In genomic region chr5:3007577-3007976, GRCh38 we compare ENCODE assay signal across 23 cellular contexts.
DNase-seq lines count a peak whose midpoint lies in the region; ATAC-seq and TF ChIP-seq lines count a peak whose summit lies in the region.
"Had no signal": no experiment of that assay in that cellular context is flagged by ENCODE, and none has a peak within 500 bp of the region (broad histone marks: within the 10 kb centered on the region; RNA-seq: fewer than 3 reads in every experiment).

No MANE protein-coding gene starts in this region.

- no peaks in the 10 kb centered on the region for H3K27me3 ChIP-seq in RWPE2 (ENCODE audit: insufficient read depth, poor library complexity, severe bottlenecking)
- H3K27me3 ChIP-seq: BE2C; BLaER1 treated with 17β-estradiol and CSF1 and Interleukin-3, amounts not matched to agents 10 nM and 100 nM had no signal

- no peaks in the 10 kb centered on the region for H3K36me3 Mint-ChIP-seq in activated T-helper 2 cell treated with anti-CD3 and anti-CD28 coated beads, Interferon-gamma antibody, Interleukin-2, Interleukin-4, amounts not matched to agents 10 μg/mL and 5 μg/mL and 100 μg/mL, durations not matched to agents 14 hours and 24 hours and 36 hours (ENCODE audit: low read depth)
- H3K36me3 Mint-ChIP-seq: CD14-positive monocyte; CD8-positive, alpha-beta memory T cell had no signal

- H3K36me3 ChIP-seq in RWPE2 (ENCODE audit: low read depth), result no peaks in the 10 kb centered on the region
- H3K36me3 ChIP-seq: BE2C; BLaER1 treated with 17β-estradiol and CSF1 and Interleukin-3, amounts not matched to agents 10 nM and 100 nM had no signal

- DNase-seq in RWPE2 (ENCODE audit: low spot score) (peak; percentile 5), coronary artery (ENCODE audit: low spot score) (peak; percentile 4), mesenteric fat pad (ENCODE audit: low spot score) (peak; percentile 51), NOMO-1 treated with DMSO at 0.1 percent for 48 hours (lab: John Stamatoyannopoulos, UW; ENCODE audit: unreplicated experiment) (no peak)
- DNase-seq in activated T-helper 2 cell treated with anti-CD3 and anti-CD28 coated beads, Interferon-gamma antibody, Interleukin-2, Interleukin-4, amounts not matched to agents 10 μg/mL and 5 μg/mL and 100 μg/mL, durations not matched to agents 14 hours and 24 hours and 36 hours (ENCODE audit: low spot score), result no peak
- DNase-seq: 8988T; ACHN; AML-193; BE2C; CD4-positive, alpha-beta T cell; CD8-positive, alpha-beta memory T cell; DMS 273 treated with DMSO at 0.1 percent for 48 hours; DMS79; EL; GDM1; GM23248; H7; HCEC 1CT had no signal

- H3K27ac Mint-ChIP-seq in activated T-helper 2 cell treated with anti-CD3 and anti-CD28 coated beads, Interferon-gamma antibody, Interleukin-2, Interleukin-4, amounts not matched to agents 10 μg/mL and 5 μg/mL and 100 μg/mL, durations not matched to agents 14 hours and 24 hours and 36 hours, result no peak overlapping the region
- H3K27ac Mint-ChIP-seq: CD14-positive monocyte; CD4-positive, alpha-beta T cell; CD8-positive, alpha-beta memory T cell had no signal

- H3K27me3 Mint-ChIP-seq in activated T-helper 2 cell treated with anti-CD3 and anti-CD28 coated beads, Interferon-gamma antibody, Interleukin-2, Interleukin-4, amounts not matched to agents 10 μg/mL and 5 μg/mL and 100 μg/mL, durations not matched to agents 14 hours and 24 hours and 36 hours (ENCODE audit: low read depth), result no peaks in the 10 kb centered on the region
- H3K27me3 Mint-ChIP-seq: CD4-positive, alpha-beta T cell; CD8-positive, alpha-beta memory T cell had no signal

- intact Hi-C loops in activated T-helper 2 cell treated with anti-CD3 and anti-CD28 coated beads, Interferon-gamma antibody, Interleukin-2, Interleukin-4, amounts not matched to agents 10 μg/mL and 5 μg/mL and 100 μg/mL, durations not matched to agents 14 hours and 24 hours and 36 hours (cut with micrococcal nuclease), result no loop called here

- H3K9me3 Mint-ChIP-seq in activated T-helper 2 cell treated with anti-CD3 and anti-CD28 coated beads, Interferon-gamma antibody, Interleukin-2, Interleukin-4, amounts not matched to agents 10 μg/mL and 5 μg/mL and 100 μg/mL, durations not matched to agents 14 hours and 24 hours and 36 hours, result peaks cover 22% of the 10 kb centered on the region

- H3K4me1 ChIP-seq in RWPE2 (ENCODE audit: insufficient read depth, poor library complexity, severe bottlenecking), result peaks cover 4% of the 10 kb centered on the region
- H3K4me1 ChIP-seq: A549, BE2C had no signal

- peaks cover 8% of the 10 kb centered on the region for H3K9me3 ChIP-seq in RWPE2 (ENCODE audit: severe bottlenecking)
- H3K9me3 ChIP-seq: A549, BE2C had no signal

- H3K4me1 Mint-ChIP-seq in activated T-helper 2 cell treated with anti-CD3 and anti-CD28 coated beads, Interferon-gamma antibody, Interleukin-2, Interleukin-4, amounts not matched to agents 10 μg/mL and 5 μg/mL and 100 μg/mL, durations not matched to agents 14 hours and 24 hours and 36 hours (ENCODE audit: low read depth), result no peaks in the 10 kb centered on the region
- H3K4me1 Mint-ChIP-seq: CD14-positive monocyte; CD8-positive, alpha-beta memory T cell had no signal

- ATAC-seq in RWPE2 (ENCODE audit: low read depth), result no peak
- ATAC-seq in HG02642 (IDR thresholded peaks at IDR 0.05; ENCODE audit: poor library complexity, unreplicated experiment), result no peak
- ATAC-seq: A549, GM12878 had no signal

- H3K27ac ChIP-seq in RWPE2 (ENCODE audit: poor library complexity, severe bottlenecking) (no peak overlapping the region), coronary artery (no peak overlapping the region)
- H3K27ac ChIP-seq: A549; BLaER1 treated with 17β-estradiol and CSF1 and Interleukin-3, amounts not matched to agents 10 nM and 100 nM; GM23248 had no signal

- no peak overlapping the region for H3K4me3 Mint-ChIP-seq in activated T-helper 2 cell treated with anti-CD3 and anti-CD28 coated beads, Interferon-gamma antibody, Interleukin-2, Interleukin-4, amounts not matched to agents 10 μg/mL and 5 μg/mL and 100 μg/mL, durations not matched to agents 14 hours and 24 hours and 36 hours (ENCODE audit: low read depth)
- H3K4me3 Mint-ChIP-seq: CD14-positive monocyte; CD4-positive, alpha-beta T cell; CD8-positive, alpha-beta memory T cell had no signal

- TF ChIP-seq CTCF in RWPE2 (IDR thresholded peaks at IDR 0.05; ENCODE audit: poor library complexity, severe bottlenecking), result no peak
- no peak for TF ChIP-seq CTCF in coronary artery (IDR thresholded peaks at IDR 0.05)

- H3K4me3 ChIP-seq in RWPE2 (ENCODE audit: severe bottlenecking) (no peak overlapping the region), coronary artery (no peak overlapping the region)
- H3K4me3 ChIP-seq: A549; BLaER1 treated with 17β-estradiol and CSF1 and Interleukin-3, amounts not matched to agents 10 nM and 100 nM; GM12878; GM23248 had no signal

Comparison
In these comparisons a context has a peak if more than half of its experiments do, and no peak if none do; other contexts are left out.
1. DNase-seq: peak in RWPE2 (single experiment), coronary artery (single experiment) and mesenteric fat pad (single experiment); none in NOMO-1 treated with DMSO at 0.1 percent for 48 hours (single experiment) and activated T-helper 2 cell treated with anti-CD3 and anti-CD28 coated beads, Interferon-gamma antibody, Interleukin-2, Interleukin-4, amounts not matched to agents 10 μg/mL and 5 μg/mL and 100 μg/mL, durations not matched to agents 14 hours and 24 hours and 36 hours (single experiment).